ENCODE assay signal across 29 cellular contexts in the genomic region with DNA sequence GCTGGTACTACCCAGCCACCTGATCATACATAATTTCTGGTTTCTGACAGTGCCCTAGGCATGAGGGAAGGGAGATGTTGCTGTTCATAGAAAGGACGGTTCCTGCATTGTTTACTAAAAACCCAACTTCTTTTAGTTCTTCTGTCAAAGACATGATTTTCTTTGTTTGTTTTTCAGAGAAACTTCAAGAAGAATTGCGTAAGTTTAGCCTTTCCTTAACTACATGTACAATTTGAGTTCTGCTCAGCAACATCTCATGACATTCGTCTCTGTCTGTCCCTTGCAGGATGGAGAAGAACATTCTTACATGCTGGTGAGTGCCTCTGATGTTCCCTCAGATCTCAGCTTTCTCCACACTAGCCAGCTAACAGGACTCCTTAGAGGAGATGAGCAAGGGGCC. TPM values are rescaled to one million over a fixed set of nuclear protein-coding genes. Genes with fewer than 3 reads are reported as not detected.
"Had no signal": no experiment of that assay in that cellular context is flagged by ENCODE, and none has a peak within 500 bp of the region (broad histone marks: within the 10 kb centered on the region; RNA-seq: fewer than 3 reads in every experiment).

No MANE protein-coding gene starts in this region.

- H3K36me3 ChIP-seq: uterus had no signal

- H3K27ac ChIP-seq: coronary artery, esophagus squamous epithelium, gastroesophageal sphincter, left ventricle myocardium inferior, lower lobe of right lung, psoas muscle, upper lobe of left lung, uterus had no signal

- H3K9me3 ChIP-seq: esophagus squamous epithelium, gastroesophageal sphincter, left ventricle myocardium inferior, lower lobe of right lung, psoas muscle, spleen, upper lobe of left lung, uterus had no signal

- H3K27me3 ChIP-seq: esophagus squamous epithelium, gastroesophageal sphincter, spleen, upper lobe of left lung, uterus had no signal

- ATAC-seq: gastroesophageal sphincter, left cardiac atrium, lower lobe of right lung, psoas muscle, sciatic nerve had no signal

- H3K27ac Mint-ChIP-seq: mesothelial cell of epicardium, nephron progenitor cell had no signal

- H3K27me3 Mint-ChIP-seq: memory B cell had no signal

- H3K9me3 Mint-ChIP-seq: memory B cell, nephron progenitor cell had no signal

- H3K4me3 Mint-ChIP-seq: memory B cell, mesothelial cell of epicardium, nephron progenitor cell had no signal

- H3K4me3 ChIP-seq: coronary artery, esophagus squamous epithelium, gastroesophageal sphincter, left ventricle myocardium inferior, lower lobe of right lung, psoas muscle, spleen, upper lobe of left lung, uterus had no signal

- DNase-seq: effector CD8-positive, alpha-beta T cell; esophagus squamous epithelium; foreskin fibroblast; glutamatergic neuron; kidney; left cardiac atrium; left ventricle myocardium inferior; lower lobe of right lung; nephron progenitor cell; psoas muscle; retina; spleen; stimulated activated CD4-positive, alpha-beta T cell treated with anti-CD3 and anti-CD28 coated beads, Interleukin-15, amount 100 ng/mL, for 24 hours; stimulated activated CD4-positive, alpha-beta T cell treated with anti-CD3 and anti-CD28 coated beads, Interleukin-1b, Interleukin-23, amount 100 ng/mL, for 48 hours; stimulated activated CD4-positive, alpha-beta T cell treated with anti-CD3 and anti-CD28 coated beads, Interleukin-4, amount 100 ng/mL, for 24 hours; stimulated activated naive CD4-positive, alpha-beta T cell; upper lobe of left lung; uterus had no signal

RNA-seq across cellular contexts. Expression of a gene that starts 34.3 kb away (rescaled TPM):
- total RNA-seq: chondrocyte, dermis microvascular lymphatic vessel endothelial cell, epithelial cell of proximal tubule, esophagus squamous epithelium, gastroesophageal sphincter, left cardiac atrium, left ventricle myocardium inferior, lower lobe of right lung, mucosa of gallbladder, myocyte, psoas muscle, sciatic nerve, skeletal muscle tissue, upper lobe of left lung had no signal
- polyA plus RNA-seq: psoas muscle had no signal
